Comparison of ENCODE assay signal across 28 cellular contexts in genomic region chr3:71951842-71952241, GRCh38.
"Had no signal": no experiment of that assay in that cellular context is flagged by ENCODE, and none has a peak within 500 bp of the region (broad histone marks: within the 10 kb centered on the region; RNA-seq: fewer than 3 reads in every experiment).

No MANE protein-coding gene starts in this region.

- H3K27ac ChIP-seq: colonic mucosa, coronary artery, dorsolateral prefrontal cortex, epithelial cell of prostate, esophagus muscularis mucosa, esophagus squamous epithelium, foreskin keratinocyte, gastrocnemius medialis, gastroesophageal sphincter, heart left ventricle, heart right ventricle had no signal

- ATAC-seq: effector memory CD8-positive, alpha-beta T cell; esophagus mucosa; foreskin keratinocyte; gastrocnemius medialis; gastroesophageal sphincter; heart left ventricle; heart right ventricle had no signal

- H3K4me3 ChIP-seq: colonic mucosa, coronary artery, dorsolateral prefrontal cortex, esophagus muscularis mucosa, esophagus squamous epithelium, gastrocnemius medialis, gastroesophageal sphincter, heart left ventricle, heart right ventricle had no signal

- H3K27me3 ChIP-seq: colonic mucosa, dorsolateral prefrontal cortex, esophagus muscularis mucosa, gastrocnemius medialis, gastroesophageal sphincter had no signal

- H3K36me3 ChIP-seq: colonic mucosa, esophagus muscularis mucosa, esophagus squamous epithelium, gastrocnemius medialis, gastroesophageal sphincter, heart left ventricle, heart right ventricle had no signal

- H3K4me1 ChIP-seq: colonic mucosa, foreskin keratinocyte had no signal

- H3K9me3 ChIP-seq: colonic mucosa, esophagus muscularis mucosa, esophagus squamous epithelium, gastrocnemius medialis, gastroesophageal sphincter, heart left ventricle, heart right ventricle had no signal

- FAIRE-seq: colon, endometrium, endothelial cell of umbilical vein, frontal cortex had no signal

- DNase-seq: colonic mucosa; cortex of kidney; dermis blood vessel endothelial cell; dorsolateral prefrontal cortex; effector CD4-positive, alpha-beta T cell; effector CD8-positive, alpha-beta T cell; effector memory CD4-positive, alpha-beta T cell; effector memory CD8-positive, alpha-beta T cell; endodermal cell; erythroblast; esophagus squamous epithelium; foreskin fibroblast; foreskin keratinocyte; foreskin melanocyte; gastrocnemius medialis; glutamatergic neuron; head of caudate nucleus; heart left ventricle; heart right ventricle had no signal
